18 cellular contexts compared by ENCODE assay signal in genomic region chr9:134950404-134950760, GRCh38. TPM values are rescaled to one million over a fixed set of nuclear protein-coding genes. Genes with fewer than 3 reads are reported as not detected.
A peak's percentile ranks its signal among the peaks of the same experiment; 100 is the strongest.
DNase-seq lines count a peak whose midpoint lies in the region; ATAC-seq and TF ChIP-seq lines count a peak whose summit lies in the region.
"Had no signal": no experiment of that assay in that cellular context is flagged by ENCODE, and none has a peak within 500 bp of the region (broad histone marks: within the 10 kb centered on the region; RNA-seq: fewer than 3 reads in every experiment).

No MANE protein-coding gene starts in this region.

- no peak overlapping the region for H2BK120ac ChIP-seq in neuronal stem cell (ENCODE audit: low read depth, low read length)

- no peak overlapping the region for H4K8ac ChIP-seq in neuronal stem cell (ENCODE audit: low read depth, low read length)

- H3K36me3 ChIP-seq in RWPE2 (ENCODE audit: low read depth) (no peaks in the 10 kb centered on the region), neuronal stem cell (replicated peaks in 1 of 2; ENCODE audit: control insufficient read depth in 2 of 2, insufficient read depth in 2 of 2, low read length in 2 of 2) (no peaks in the 10 kb centered on the region), suprapubic skin (no peaks in the 10 kb centered on the region), breast epithelium (no peaks in the 10 kb centered on the region)
- H3K36me3 ChIP-seq: BLaER1 had no signal

- TF ChIP-seq POLR2A in suprapubic skin (IDR thresholded peaks at IDR 0.05), result no peak
- TF ChIP-seq POLR2A in breast epithelium (IDR thresholded peaks at IDR 0.05), result no peak

- H2BK5ac ChIP-seq in neuronal stem cell (ENCODE audit: low read length), result no peak overlapping the region

- no peak for TF ChIP-seq EP300 in suprapubic skin (IDR thresholded peaks at IDR 0.05)

- H3K4me1 ChIP-seq in RWPE2 (ENCODE audit: insufficient read depth, poor library complexity, severe bottlenecking) (no peaks in the 10 kb centered on the region), neuronal stem cell (ENCODE audit: control insufficient read depth in 2 of 2, insufficient read depth in 1 of 2, low read depth in 1 of 2, low read length in 2 of 2) (no peaks in the 10 kb centered on the region), suprapubic skin (no peaks in the 10 kb centered on the region), breast epithelium (no peaks in the 10 kb centered on the region)

- H3K9ac ChIP-seq in neuronal stem cell (ENCODE audit: low read depth, low read length, poor library complexity), result no peak overlapping the region
- H3K9ac ChIP-seq: BLaER1, GM23248 had no signal

- no peaks in the 10 kb centered on the region for H3K9me3 ChIP-seq in RWPE2 (ENCODE audit: severe bottlenecking)
- peaks cover 0 to 3% of the 10 kb centered on the region in 2 donors for H3K9me3 ChIP-seq in neuronal stem cell (replicated peaks in 1 of 2; ENCODE audit: control insufficient read depth in 2 of 2, insufficient read depth in 1 of 2, low read depth in 1 of 2, low read length in 2 of 2)
- H3K9me3 ChIP-seq in suprapubic skin, result no peaks in the 10 kb centered on the region
- no peaks in the 10 kb centered on the region for H3K9me3 ChIP-seq in breast epithelium
- H3K9me3 ChIP-seq: BLaER1 had no signal

- no CpG with 5 or more reads among the region's 9 CpGs for WGBS in neuronal stem cell (ENCODE audit: extremely low coverage in 2 of 2, insufficient read length in 2 of 2, insufficient replicate concordance in 1 of 2), 2 donors
- WGBS in suprapubic skin, result 95% methylated on average over 9 of the region's 9 CpGs

- H3K4me3 ChIP-seq in RWPE2 (ENCODE audit: severe bottlenecking) (no peak overlapping the region), neuronal stem cell (ENCODE audit: low read length in 2 of 2) (no peak overlapping the region), suprapubic skin (no peak overlapping the region), breast epithelium (no peak overlapping the region)
- H3K4me3 ChIP-seq: BLaER1, GM12878, GM23248 had no signal

- no peak overlapping the region for H3K18ac ChIP-seq in neuronal stem cell (ENCODE audit: low read length)

- no peak overlapping the region for H4K91ac ChIP-seq in neuronal stem cell (ENCODE audit: low read depth, low read length, poor library complexity)

- H3K14ac ChIP-seq in neuronal stem cell (ENCODE audit: low read length), result no peak overlapping the region

- no peaks in the 10 kb centered on the region for H3K79me1 ChIP-seq in neuronal stem cell (ENCODE audit: low read depth, low read length)

- TF ChIP-seq CTCF in RWPE2 (IDR thresholded peaks at IDR 0.05; ENCODE audit: poor library complexity, severe bottlenecking), result no peak
- no peak for TF ChIP-seq CTCF in suprapubic skin (IDR thresholded peaks at IDR 0.05)
- no peak for TF ChIP-seq CTCF in breast epithelium (IDR thresholded peaks at IDR 0.05)

- H3K4me2 ChIP-seq in neuronal stem cell (ENCODE audit: insufficient read depth, low read length, poor library complexity, severe bottlenecking), result no peak overlapping the region
- H3K4me2 ChIP-seq: BLaER1 had no signal

- H2AK5ac ChIP-seq in neuronal stem cell (ENCODE audit: low read depth, low read length), result peak overlapping the region; percentile 88

- H3K27me3 ChIP-seq in RWPE2 (ENCODE audit: insufficient read depth, poor library complexity, severe bottlenecking) (peaks cover 12% of the 10 kb centered on the region), neuronal stem cell (ENCODE audit: control insufficient read depth in 3 of 3, insufficient read depth in 3 of 3, low read depth in 1 of 3, low read length in 3 of 3) (no peaks in the 10 kb centered on the region), suprapubic skin (peaks cover 6% of the 10 kb centered on the region), breast epithelium (peaks cover 0 to 21% of the 10 kb centered on the region in 2 donors)
- H3K27me3 ChIP-seq: BLaER1 had no signal

- no peak overlapping the region for H2BK15ac ChIP-seq in neuronal stem cell (ENCODE audit: low read length)

- H2AFZ ChIP-seq in neuronal stem cell (ENCODE audit: low read length), result no peak overlapping the region
- H2AFZ ChIP-seq: GM23248 had no signal

- no peak overlapping the region for H3K23ac ChIP-seq in neuronal stem cell (ENCODE audit: low read depth, low read length, poor library complexity)

- intact Hi-C loops in breast epithelium (cut with DNase I; ENCODE audit: low total_unique reads), result no loop called here

- no peak overlapping the region for H2BK12ac ChIP-seq in neuronal stem cell (ENCODE audit: low read length)

- no peak overlapping the region for H3K4ac ChIP-seq in neuronal stem cell (ENCODE audit: low read length)

- H3K27ac ChIP-seq in RWPE2 (ENCODE audit: poor library complexity, severe bottlenecking), result no peak overlapping the region
- no peak overlapping the region for H3K27ac ChIP-seq in neuronal stem cell (replicated peaks; ENCODE audit: low read length)
- H3K27ac ChIP-seq in suprapubic skin, result no peak overlapping the region
- H3K27ac ChIP-seq in substantia nigra (ENCODE audit: low read depth, low read length, poor library complexity, severe bottlenecking), result no peak overlapping the region
- no peak overlapping the region for H3K27ac ChIP-seq in breast epithelium
- H3K27ac ChIP-seq: 22Rv1, BLaER1, GM23248 had no signal

- DNase-seq in DMS79 treated with DMSO at 0.1 percent for 48 hours (lab: John Stamatoyannopoulos, UW), result peak; percentile 27
- no peak for DNase-seq in DMS79 (lab: John Stamatoyannopoulos, UW)
- peak; percentile 26 for DNase-seq in RWPE2 (ENCODE audit: low spot score)
- no peak for DNase-seq in neuronal stem cell (ENCODE audit: low spot score)
- DNase-seq in suprapubic skin (ENCODE audit: low spot score in 2 of 2), result peak; percentile 33 to 52
- DNase-seq in substantia nigra (lab: John Stamatoyannopoulos, UW), result no peak
- DNase-seq in breast epithelium (ENCODE audit: low spot score in 2 of 2), result no peak
- no peak for DNase-seq in dermis blood vessel endothelial cell
- DNase-seq: AML-193; CD4-positive, CD25-positive, alpha-beta regulatory T cell; DMS53; GM23248 had no signal

- ATAC-seq in RWPE2 (ENCODE audit: low read depth), result no peak
- ATAC-seq: GM12878 had no signal

RNA-seq across cellular contexts. Expression of gene FCN1, which starts 32.7 kb away (rescaled TPM):
- polyA plus RNA-seq in neuronal stem cell (2013, experiment 1 of 2), result not detected
- not detected for polyA plus RNA-seq in neuronal stem cell (2013, experiment 2 of 2)
- under 1 TPM; 0.16 to 0.42 (median 0.34) TPM for total RNA-seq in suprapubic skin
- total RNA-seq in breast epithelium, result 1 to 10 TPM in 2 of 3 donors, under 1 TPM in 1; 0.44 to 5.1 (median 2.9) TPM
- total RNA-seq in dermis blood vessel endothelial cell, result not detected in 2 replicates
- total RNA-seq: A673; CD4-positive, CD25-positive, alpha-beta regulatory T cell; G401; GM23248; HT-29 had no signal
- polyA plus RNA-seq: GM12878, GM23248 had no signal

Comparison
In these comparisons a context has a peak if more than half of its experiments do, and no peak if none do; other contexts are left out.
1. DNase-seq: peak in DMS79 treated with DMSO at 0.1 percent for 48 hours (single experiment), RWPE2 (single experiment) and suprapubic skin (2 of 2); none in DMS79 (single experiment), neuronal stem cell (single experiment), substantia nigra (0 of 49), breast epithelium (0 of 2) and dermis blood vessel endothelial cell (single experiment).